Comparison of ENCODE assay signal across 28 cellular contexts in the genomic region with DNA sequence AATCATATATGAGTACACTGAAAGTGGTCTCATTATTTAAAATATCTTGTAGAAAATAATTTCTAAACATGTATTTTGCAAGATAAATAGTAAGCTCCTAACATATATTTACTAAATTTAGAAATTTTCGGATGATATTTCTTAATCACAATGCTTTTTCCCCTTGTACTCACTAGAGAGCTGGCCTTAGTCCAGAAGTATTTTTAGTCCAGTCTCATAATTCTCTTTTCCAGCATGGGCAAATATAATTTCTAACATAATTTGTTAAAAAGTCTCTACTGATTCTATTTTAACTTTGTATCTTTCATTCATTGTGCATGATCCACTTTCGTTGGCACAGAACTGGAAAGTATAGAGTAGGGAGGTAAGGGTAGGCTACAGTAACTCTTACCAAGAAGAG. TPM values are rescaled to one million over a fixed set of nuclear protein-coding genes. Genes with fewer than 3 reads are reported as not detected.
DNase-seq lines count a peak whose midpoint lies in the region; ATAC-seq and TF ChIP-seq lines count a peak whose summit lies in the region.
"Had no signal": no experiment of that assay in that cellular context is flagged by ENCODE, and none has a peak within 500 bp of the region (broad histone marks: within the 10 kb centered on the region; RNA-seq: fewer than 3 reads in every experiment).

No MANE protein-coding gene starts in this region.

- H3K36me3 Mint-ChIP-seq in endodermal cell (ENCODE audit: low read depth) = no peaks in the 10 kb centered on the region
- H3K36me3 Mint-ChIP-seq: CD4-positive, CD25-positive, alpha-beta regulatory T cell; natural killer cell treated with Interleukin-12 subunit alpha and Interleukin-12 subunit beta and Interleukin-15 and Interleukin-18, amount 100 ng/mL, for 72 hours; type B pancreatic cell; WTC11 had no signal

- H3K4me3 Mint-ChIP-seq in endodermal cell = no peak overlapping the region
- H3K4me3 Mint-ChIP-seq: activated CD8-positive, alpha-beta memory T cell treated with anti-CD3 and anti-CD28 coated beads, Interleukin-2, amount 10 ng/mL, durations not matched to agents 7 days and 5 days; CD4-positive, CD25-positive, alpha-beta regulatory T cell; effector memory CD8-positive, alpha-beta T cell; natural killer cell treated with Interleukin-12 subunit alpha and Interleukin-12 subunit beta and Interleukin-15 and Interleukin-18, amount 100 ng/mL, for 72 hours; type B pancreatic cell; WTC11 had no signal

- no peaks in the 10 kb centered on the region for H3K27me3 ChIP-seq in GM23248 (replicated peaks; ENCODE audit: insufficient read depth)
- no peaks in the 10 kb centered on the region for H3K27me3 ChIP-seq in transverse colon
- H3K27me3 ChIP-seq in endodermal cell (ENCODE audit: control insufficient read depth, insufficient read depth, low read length, poor library complexity, severe bottlenecking) = no peaks in the 10 kb centered on the region
- H3K27me3 ChIP-seq: breast epithelium had no signal

- no peaks in the 10 kb centered on the region for H3K27me3 Mint-ChIP-seq in endodermal cell (ENCODE audit: insufficient read depth)
- H3K27me3 Mint-ChIP-seq: type B pancreatic cell had no signal

- DNase-seq in GM23248 = peak; percentile 71
- peak; percentile 51 for DNase-seq in MV-4-11 (lab: John Stamatoyannopoulos, UW)
- DNase-seq in fibroblast of pulmonary artery (ENCODE audit: low read depth) = peak; percentile 38
- no peak for DNase-seq in transverse colon
- DNase-seq in endodermal cell = no peak
- DNase-seq in cortex of kidney (lab: John Stamatoyannopoulos, UW) = no peak
- DNase-seq: activated CD4-positive, alpha-beta T cell treated with anti-CD3 and anti-CD28 coated beads, Interleukin-2, amount 50 U/mL, for 1 hour; activated CD8-positive, alpha-beta memory T cell treated with anti-CD3 and anti-CD28 coated beads, Interleukin-2, amount 10 ng/mL, durations not matched to agents 7 days and 5 days; activated T-cell treated with anti-CD3 and anti-CD28 coated beads, Interleukin-2, amount 50 U/mL, for 48 hours; CD4-positive, CD25-positive, alpha-beta regulatory T cell; effector memory CD8-positive, alpha-beta T cell; islet precursor cell; midbrain; MM.1S; NCI-H1436 treated with DMSO at 0.1 percent for 48 hours; NCI-H2107; NCI-H446; NCI-H774; small intestine; stimulated activated CD8-positive, alpha-beta memory T cell treated with anti-CD3 and anti-CD28 coated beads, Interleukin-4, amount 100 ng/mL, for 48 hours had no signal

- peak overlapping the region; percentile 12 for H3K4me2 ChIP-seq in GM23248 (ENCODE audit: unreplicated experiment)
- H3K4me2 ChIP-seq: KMS-11 had no signal

- in situ Hi-C loops in GM23248 (cut with MboI) = no loop called here
- in situ Hi-C loops in transverse colon (cut with MboI; ENCODE audit: low pct_ligation_motif_present in 1 of 4, low pct_unique_long_range_greater_than_20kb in 1 of 4, low sequenced_read_pairs in 3 of 4) = no loop called here

- H3K4me1 ChIP-seq in GM23248 (ENCODE audit: insufficient read depth) = peaks cover 94% of the 10 kb centered on the region
- H3K4me1 ChIP-seq in transverse colon = peaks cover 0 to 22% (median 0%) of the 10 kb centered on the region in 4 donors
- H3K4me1 ChIP-seq in endodermal cell (ENCODE audit: control insufficient read depth, insufficient read depth, low read length) = no peaks in the 10 kb centered on the region
- H3K4me1 ChIP-seq: breast epithelium had no signal

- no peaks in the 10 kb centered on the region for H4K20me1 ChIP-seq in GM23248 (ENCODE audit: insufficient read depth)

- TF ChIP-seq CTCF in fibroblast of pulmonary artery (IDR thresholded peaks at IDR 0.05; ENCODE audit: low read length, missing control alignments) (no peak), transverse colon (IDR thresholded peaks at IDR 0.05) (no peak), endodermal cell (conservative IDR thresholded peaks at IDR 0.05) (no peak)

- TF ChIP-seq EP300 in transverse colon (IDR thresholded peaks at IDR 0.05; ENCODE audit: low read depth) = no peak

- H3K27ac Mint-ChIP-seq in endodermal cell = no peak overlapping the region
- H3K27ac Mint-ChIP-seq: activated CD8-positive, alpha-beta memory T cell treated with anti-CD3 and anti-CD28 coated beads, Interleukin-2, amount 10 ng/mL, durations not matched to agents 7 days and 5 days; CD4-positive, CD25-positive, alpha-beta regulatory T cell; effector memory CD8-positive, alpha-beta T cell; natural killer cell treated with Interleukin-12 subunit alpha and Interleukin-12 subunit beta and Interleukin-15 and Interleukin-18, amount 100 ng/mL, for 72 hours; type B pancreatic cell; WTC11 had no signal

- H3K79me2 ChIP-seq in GM23248 (ENCODE audit: insufficient read depth) = peaks cover 100% of the 10 kb centered on the region

- no peaks in the 10 kb centered on the region for H3K4me1 Mint-ChIP-seq in endodermal cell
- H3K4me1 Mint-ChIP-seq: WTC11 had no signal

- ATAC-seq in HG02852 (IDR thresholded peaks at IDR 0.05; ENCODE audit: unreplicated experiment) = no peak
- ATAC-seq: activated CD8-positive, alpha-beta memory T cell treated with anti-CD3 and anti-CD28 coated beads, Interleukin-2, amount 10 ng/mL, durations not matched to agents 7 days and 5 days; effector memory CD8-positive, alpha-beta T cell; GM12878; HCT116; natural killer cell treated with Interleukin-12 subunit alpha and Interleukin-12 subunit beta and Interleukin-15 and Interleukin-18, amount 100 ng/mL, for 72 hours; WTC11 had no signal

- H2AFZ ChIP-seq in GM23248 = no peak overlapping the region

- no peak overlapping the region for H3K9ac ChIP-seq in GM23248
- no peak overlapping the region for H3K9ac ChIP-seq in endodermal cell (ENCODE audit: extremely low read depth, low read length, poor library complexity, severe bottlenecking)
- H3K9ac ChIP-seq: KMS-11 had no signal

- no peaks in the 10 kb centered on the region for H3K9me2 ChIP-seq in GM23248 (ENCODE audit: insufficient read depth)

- H3K36me3 ChIP-seq in GM23248 (ENCODE audit: low read depth) (peaks cover 41% of the 10 kb centered on the region), transverse colon (no peaks in the 10 kb centered on the region), endodermal cell (ENCODE audit: control insufficient read depth, insufficient read depth, low read length) (no peaks in the 10 kb centered on the region)
- H3K36me3 ChIP-seq: breast epithelium had no signal

- H3K9me3 ChIP-seq in GM23248 (ENCODE audit: low read depth) = no peaks in the 10 kb centered on the region
- H3K9me3 ChIP-seq in transverse colon = no peaks in the 10 kb centered on the region
- no peaks in the 10 kb centered on the region for H3K9me3 ChIP-seq in endodermal cell (ENCODE audit: control insufficient read depth, low read length)
- H3K9me3 ChIP-seq: breast epithelium had no signal

- 10 to 17% methylated on average over 2 of the region's 2 CpGs for WGBS in GM23248 (ENCODE audit: low coverage in 1 of 2, low lambda C conversion rate in 2 of 2, missing lambda C conversion rate in 2 of 2), 2 experiments
- 48 to 62% methylated on average over 2 of the region's 2 CpGs for WGBS in transverse colon (ENCODE audit: low coverage in 1 of 2), 2 donors
- 95 to 100% methylated on average over 1 of the region's 2 CpGs for WGBS in endodermal cell (ENCODE audit: insufficient coverage in 1 of 2, insufficient read length in 1 of 2), 2 experiments

- TF ChIP-seq POLR2A in transverse colon (IDR thresholded peaks at IDR 0.05) = no peak

- intact Hi-C loops in transverse colon (cut with DNase I; ENCODE audit: low total_unique reads) = no loop called here

- H3K27ac ChIP-seq in GM23248 = peak overlapping the region; percentile 79
- H3K27ac ChIP-seq in transverse colon = peak overlapping the region; percentile 14 to 53 (median 25)
- no peak overlapping the region for H3K27ac ChIP-seq in endodermal cell (ENCODE audit: low read depth, low read length)
- H3K27ac ChIP-seq: KMS-11 had no signal

- H3K9me3 Mint-ChIP-seq in endodermal cell = no peaks in the 10 kb centered on the region
- H3K9me3 Mint-ChIP-seq: CD4-positive, CD25-positive, alpha-beta regulatory T cell; effector memory CD8-positive, alpha-beta T cell; natural killer cell treated with Interleukin-12 subunit alpha and Interleukin-12 subunit beta and Interleukin-15 and Interleukin-18, amount 100 ng/mL, for 72 hours; type B pancreatic cell; WTC11 had no signal

- H3K4me3 ChIP-seq in GM23248 = no peak overlapping the region
- no peak overlapping the region for H3K4me3 ChIP-seq in fibroblast of pulmonary artery (replicated peaks; ENCODE audit: low read depth, low read length)
- no peak overlapping the region for H3K4me3 ChIP-seq in transverse colon
- no peak overlapping the region for H3K4me3 ChIP-seq in endodermal cell (ENCODE audit: low read length)
- H3K4me3 ChIP-seq: breast epithelium, GM12878 had no signal

- H3F3A ChIP-seq in GM23248 (ENCODE audit: insufficient read depth) = peaks cover 97% of the 10 kb centered on the region

RNA-seq across cellular contexts. Expression of a gene that starts 39.2 kb away (rescaled TPM):
- total RNA-seq in GM23248 (2014; rRNA removed; shearing (Covaris generic)) = 331 and 351 TPM in 2 replicates
- 362 and 400 TPM in 2 replicates for polyA plus RNA-seq in GM23248 (2016; fragmentation: Nextera tagmentation; extraction: Ambion mirVana)
- total RNA-seq in transverse colon = 10 to 100 TPM; 11.2 to 18.6 (median 17.9) TPM
- not detected for total RNA-seq in endodermal cell
- 0.21 TPM for polyA plus RNA-seq in endodermal cell (2013, experiment 1 of 2)
- polyA plus RNA-seq in endodermal cell (2013, experiment 2 of 2) = 0.17 TPM
- total RNA-seq: activated CD8-positive, alpha-beta memory T cell treated with anti-CD3 and anti-CD28 coated beads, Interleukin-2, amount 10 ng/mL, durations not matched to agents 7 days and 5 days; CD4-positive, CD25-positive, alpha-beta regulatory T cell; natural killer cell treated with Interleukin-12 subunit alpha and Interleukin-12 subunit beta and Interleukin-15 and Interleukin-18, amount 100 ng/mL, for 72 hours had no signal
- polyA plus RNA-seq: GM12878 had no signal

Comparison
In these comparisons a context has a peak if more than half of its experiments do, and no peak if none do; other contexts are left out.
1. DNase-seq: peak in GM23248 (single experiment), MV-4-11 (single experiment) and fibroblast of pulmonary artery (single experiment); none in transverse colon (single experiment), endodermal cell (single experiment) and cortex of kidney (single experiment).
2. RNA of a gene that starts 39.2 kb away (total RNA-seq): 331 to 351 TPM in GM23248; 11.2 to 18.6 TPM in transverse colon and not detected in endodermal cell; every median in the first group is over 10 times any median in the second.